ENCODE assay signal across 8 cellular contexts in genomic region chr3:146189519-146190173, GRCh38. TPM values are rescaled to one million over a fixed set of nuclear protein-coding genes. Genes with fewer than 3 reads are reported as not detected.
DNase-seq lines count a peak whose midpoint lies in the region; ATAC-seq and TF ChIP-seq lines count a peak whose summit lies in the region.

No MANE protein-coding gene starts in this region.

- H3K27ac Mint-ChIP-seq in activated B cell treated with CpG ODN at 0.5 μM for 24 hours, result no peak overlapping the region

- H3K9me3 Mint-ChIP-seq in activated B cell treated with CpG ODN at 0.5 μM for 24 hours, result no peaks in the 10 kb centered on the region

- peaks cover 2% of the 10 kb centered on the region for H3K27me3 Mint-ChIP-seq in activated B cell treated with CpG ODN at 0.5 μM for 24 hours

- peaks cover 14% of the 10 kb centered on the region for H3K4me1 ChIP-seq in cardiac muscle cell (ENCODE audit: low read depth)

- intact Hi-C loops in activated B cell treated with CpG ODN at 0.5 μM for 24 hours (cut with micrococcal nuclease), result loop anchor here (1.0 kb wide), 2 partner anchors 388 to 452 kb away; no protein-coding TSS in a partner anchor

- DNase-seq in EL (peak; percentile 65), NCI-H2196 treated with DMSO at 0.1 percent for 48 hours (lab: John Stamatoyannopoulos, UW; ENCODE audit: unreplicated experiment) (peak; percentile 52), activated B cell treated with CpG ODN at 0.5 μM for 24 hours (no peak), cardiac muscle cell (ENCODE audit: low read depth in 1 of 2, low spot score in 1 of 2) (peak; percentile 68 to 72), retinal pigment epithelial cell (ENCODE audit: low read depth) (no peak)
- no peak for DNase-seq in effector CD4-positive, alpha-beta T cell

- no peaks in the 10 kb centered on the region for H3K36me3 Mint-ChIP-seq in activated B cell treated with CpG ODN at 0.5 μM for 24 hours (ENCODE audit: low read depth)

- POLR2A ChIA-PET in activated B cell treated with CpG ODN at 0.5 μM for 24 hours (lab: Charles Lee), result no interaction called here

- H3K4me1 Mint-ChIP-seq in activated B cell treated with CpG ODN at 0.5 μM for 24 hours, result no peaks in the 10 kb centered on the region

- H3K4me3 ChIP-seq in cardiac muscle cell (no peak overlapping the region), retinal pigment epithelial cell (ENCODE audit: low read length) (no peak overlapping the region)

- no peaks in the 10 kb centered on the region for H3K9me3 ChIP-seq in cardiac muscle cell (ENCODE audit: low read depth)

- TF ChIP-seq CTCF in activated B cell treated with CpG ODN at 0.5 μM for 24 hours (IDR thresholded peaks at IDR 0.05) (peak; percentile 79), cardiac muscle cell (IDR thresholded peaks at IDR 0.05; ENCODE audit: low read depth, low read length) (peak; percentile 70), retinal pigment epithelial cell (conservative IDR thresholded peaks at IDR 0.05; ENCODE audit: low read depth, low read length) (peak; percentile 81)

- no peaks in the 10 kb centered on the region for H3K27me3 ChIP-seq in cardiac muscle cell

- CTCF ChIA-PET in activated B cell treated with CpG ODN at 0.5 μM for 24 hours (lab: Charles Lee), result interaction anchor here (0.8 to 3.7 kb wide), 15 partner anchors 10 to 449 kb away, joined by 3 to 52 read pairs (median 4); no protein-coding TSS in a partner anchor

- no peak overlapping the region for H3K27ac ChIP-seq in cardiac muscle cell

- H3K4me3 Mint-ChIP-seq in activated B cell treated with CpG ODN at 0.5 μM for 24 hours, result no peak overlapping the region

- no peaks in the 10 kb centered on the region for H3K36me3 ChIP-seq in cardiac muscle cell

- ATAC-seq in GM19438 (IDR thresholded peaks at IDR 0.05; ENCODE audit: low read depth, unreplicated experiment) (peak; percentile 78), HG03280 (IDR thresholded peaks at IDR 0.05; ENCODE audit: unreplicated experiment) (peak; percentile 94), activated B cell treated with CpG ODN at 0.5 μM for 24 hours (ENCODE audit: low read depth) (peak; percentile 56)

RNA-seq across cellular contexts. Expression of gene PLOD2, which starts 28.7 kb away (rescaled TPM):
- not detected in 2 replicates for total RNA-seq in activated B cell treated with CpG ODN at 0.5 μM for 24 hours
- total RNA-seq in cardiac muscle cell, result 82.1 and 84.5 TPM in 2 replicates
- 93.7 and 108 TPM in 2 replicates for polyA plus RNA-seq in cardiac muscle cell

Comparison
In these comparisons a context has a peak if more than half of its experiments do, and no peak if none do; other contexts are left out.
1. DNase-seq: peak in EL (single experiment), NCI-H2196 treated with DMSO at 0.1 percent for 48 hours (single experiment) and cardiac muscle cell (2 of 2); none in activated B cell treated with CpG ODN at 0.5 μM for 24 hours (single experiment), retinal pigment epithelial cell (single experiment) and effector CD4-positive, alpha-beta T cell (single experiment).
2. RNA of gene PLOD2, which starts 28.7 kb away (total RNA-seq): 82.1 to 84.5 TPM in cardiac muscle cell; not detected in activated B cell treated with CpG ODN at 0.5 μM for 24 hours; every median in the first group is over 10 times any median in the second.
3. Peak in every context shown above with its lines, with median percentiles within 50 percentile points of each other: ATAC-seq and CTCF ChIP-seq.